8 cellular contexts compared by ENCODE assay signal in genomic region chr3:52238193-52238760, GRCh38.
DNase-seq lines count a peak whose midpoint lies in the region; ATAC-seq lines count a peak whose summit lies in the region.

No MANE protein-coding gene starts in this region.

- ATAC-seq in HG03280 (IDR thresholded peaks at IDR 0.05; ENCODE audit: unreplicated experiment) (peak; percentile 4), GM19455 (IDR thresholded peaks at IDR 0.05; ENCODE audit: unreplicated experiment) (no peak)

- peak overlapping the region; percentile 52 to 78 (median 74) for H3K9ac ChIP-seq in subcutaneous abdominal adipose tissue (ENCODE audit: low read length in 5 of 5)

- peak overlapping the region; percentile 95 for H3K27ac Mint-ChIP-seq in activated naive CD8-positive, alpha-beta T cell

- peak overlapping the region; percentile 96 for H3K27ac ChIP-seq in subcutaneous abdominal adipose tissue (ENCODE audit: low read depth, low read length)

- DNase-seq in GM03348 (ENCODE audit: low spot score) (peak; percentile 36), iris pigment epithelial cell (ENCODE audit: low read depth) (peak; percentile 21), SW 1271 (lab: John Stamatoyannopoulos, UW) (no peak), amniotic stem cell (lab: John Stamatoyannopoulos, UW) (no peak)

- H3K27me3 Mint-ChIP-seq in activated naive CD8-positive, alpha-beta T cell: no peaks in the 10 kb centered on the region

- H3K36me3 Mint-ChIP-seq in activated naive CD8-positive, alpha-beta T cell: no peaks in the 10 kb centered on the region

- H3K4me3 Mint-ChIP-seq in activated naive CD8-positive, alpha-beta T cell: peak overlapping the region; percentile 99

- peak overlapping the region; percentile 78 to 91 (median 88) for H3K4me3 ChIP-seq in subcutaneous abdominal adipose tissue (ENCODE audit: low read depth in 1 of 5, low read length in 5 of 5)

- H3K36me3 ChIP-seq in subcutaneous abdominal adipose tissue (ENCODE audit: control insufficient read depth in 5 of 5, insufficient read depth in 5 of 5, low read length in 5 of 5): peaks cover 0 to 15% (median 10%) of the 10 kb centered on the region in 5 donors

- H3K27me3 ChIP-seq in subcutaneous abdominal adipose tissue (ENCODE audit: control insufficient read depth in 5 of 5, insufficient read depth in 4 of 5, low read length in 5 of 5): no peaks in the 10 kb centered on the region

- no peaks in the 10 kb centered on the region for H3K9me3 ChIP-seq in subcutaneous abdominal adipose tissue (ENCODE audit: control insufficient read depth in 5 of 5, low read length in 5 of 5)

- peaks cover 8 to 71% (median 66%) of the 10 kb centered on the region in 5 donors for H3K4me1 ChIP-seq in subcutaneous abdominal adipose tissue (ENCODE audit: control insufficient read depth in 5 of 5, insufficient read depth in 5 of 5, low read length in 5 of 5)

- peaks cover 75% of the 10 kb centered on the region for H3K4me1 Mint-ChIP-seq in activated naive CD8-positive, alpha-beta T cell (ENCODE audit: low read depth)

- no peaks in the 10 kb centered on the region for H3K9me3 Mint-ChIP-seq in activated naive CD8-positive, alpha-beta T cell (ENCODE audit: low read depth)

Comparison
In these comparisons a context has a peak if more than half of its experiments do, and no peak if none do; other contexts are left out.
1. DNase-seq: peak in GM03348 (single experiment) and iris pigment epithelial cell (single experiment); none in SW 1271 (0 of 2) and amniotic stem cell (single experiment).